14 cellular contexts compared by ENCODE assay signal in genomic region chr1:119635801-119636390, GRCh38. TPM values are rescaled to one million over a fixed set of nuclear protein-coding genes. Genes with fewer than 3 reads are reported as not detected.
DNase-seq lines count a peak whose midpoint lies in the region; ATAC-seq and TF ChIP-seq lines count a peak whose summit lies in the region.
"Had no signal": no experiment of that assay in that cellular context is flagged by ENCODE, and none has a peak within 500 bp of the region (broad histone marks: within the 10 kb centered on the region; RNA-seq: fewer than 3 reads in every experiment).

No MANE protein-coding gene starts in this region.

- H3K9me3 ChIP-seq in fibroblast of lung (ENCODE audit: control insufficient read depth, insufficient read depth, low read depth, low read length) = no peaks in the 10 kb centered on the region

- H3K4me1 ChIP-seq in fibroblast of lung (ENCODE audit: control insufficient read depth, extremely low read depth, insufficient read depth, low read length) = peaks cover 54% of the 10 kb centered on the region

- H3K9ac ChIP-seq in fibroblast of lung (ENCODE audit: insufficient read depth, low read length) = no peak overlapping the region
- H3K9ac ChIP-seq: neural progenitor cell had no signal

- peak overlapping the region; percentile 48 for H3K4me2 ChIP-seq in fibroblast of lung (ENCODE audit: extremely low read depth, insufficient read depth, low read length)
- H3K4me2 ChIP-seq: neural progenitor cell had no signal

- no peaks in the 10 kb centered on the region for H3K27me3 ChIP-seq in fibroblast of lung (ENCODE audit: control insufficient read depth, insufficient read depth, low read length)
- H3K27me3 ChIP-seq: neural progenitor cell had no signal

- H3K27ac ChIP-seq in fibroblast of lung (ENCODE audit: insufficient read depth, low read length) = peak overlapping the region; percentile 66
- H3K27ac ChIP-seq: neural progenitor cell had no signal

- peak; percentile 67 for ATAC-seq in GM21390 (IDR thresholded peaks at IDR 0.05; ENCODE audit: unreplicated experiment)
- peak; percentile 77 for ATAC-seq in HG03442 (IDR thresholded peaks at IDR 0.05; ENCODE audit: unreplicated experiment)

- H3K4me3 ChIP-seq in fibroblast of lung (replicated peaks in 1 of 4; ENCODE audit: control extremely low read depth in 1 of 4, insufficient read depth in 1 of 4, low read depth in 3 of 4, low read length in 4 of 4) = no peak overlapping the region
- H3K4me3 ChIP-seq: neural progenitor cell had no signal

- no peak overlapping the region for H2AFZ ChIP-seq in fibroblast of lung (ENCODE audit: low read length)
- H2AFZ ChIP-seq: neural progenitor cell had no signal

- H3K79me2 ChIP-seq in fibroblast of lung (ENCODE audit: control insufficient read depth, insufficient read depth, low read length) = peaks cover 82% of the 10 kb centered on the region

- TF ChIP-seq CTCF in fibroblast of lung (conservative IDR thresholded peaks at IDR 0.05 in 1 of 2, IDR thresholded peaks at IDR 0.05 in 1 of 2; ENCODE audit: low read depth in 1 of 2, low read length in 2 of 2) = no peak

- DNase-seq in EH (ENCODE audit: low read depth) = peak; percentile 64
- peak in 1 of 2 donors; percentile 43 for DNase-seq in fibroblast of lung (ENCODE audit: low read depth in 2 of 2)
- no peak for DNase-seq in T1000 (lab: John Stamatoyannopoulos, UW)
- no peak for DNase-seq in NCI-H2227 (lab: John Stamatoyannopoulos, UW; ENCODE audit: unreplicated experiment)
- DNase-seq in OCI-M2 (lab: John Stamatoyannopoulos, UW; ENCODE audit: unreplicated experiment) = no peak
- no peak for DNase-seq in HK-2 (ENCODE audit: unreplicated experiment)
- DNase-seq: anterior cingulate cortex; GDM1; NCI-H1105; NK-92 treated with Interleukin-12 subunit alpha and Interleukin-12 subunit beta, amount 100 ng/mL, for 24 hours; stimulated activated CD4-positive, alpha-beta T cell treated with anti-CD3 and anti-CD28 coated beads, Interleukin-2, amount 100 ng/mL, for 24 hours had no signal

- no peaks in the 10 kb centered on the region for H3K36me3 ChIP-seq in fibroblast of lung (ENCODE audit: control insufficient read depth, insufficient read depth, low read length)
- H3K36me3 ChIP-seq: neural progenitor cell had no signal

- no peaks in the 10 kb centered on the region for H4K20me1 ChIP-seq in fibroblast of lung (ENCODE audit: control insufficient read depth, extremely low read depth, insufficient read depth, low read length)

RNA-seq across cellular contexts. Expression of gene ZNF697, which starts 12.2 kb away (rescaled TPM):
- total RNA-seq in fibroblast of lung = 22.3 and 23.0 TPM in 2 replicates
- polyA plus RNA-seq in fibroblast of lung = 7.4 and 9.6 TPM in 2 replicates
- polyA plus RNA-seq in fibroblast of lung (2012) = 7.7 and 10.0 TPM in 2 replicates
- 3.6 and 4.4 TPM in 2 replicates for polyA minus RNA-seq in fibroblast of lung (ENCODE audit: low replicate concordance)
